In the genomic region with DNA sequence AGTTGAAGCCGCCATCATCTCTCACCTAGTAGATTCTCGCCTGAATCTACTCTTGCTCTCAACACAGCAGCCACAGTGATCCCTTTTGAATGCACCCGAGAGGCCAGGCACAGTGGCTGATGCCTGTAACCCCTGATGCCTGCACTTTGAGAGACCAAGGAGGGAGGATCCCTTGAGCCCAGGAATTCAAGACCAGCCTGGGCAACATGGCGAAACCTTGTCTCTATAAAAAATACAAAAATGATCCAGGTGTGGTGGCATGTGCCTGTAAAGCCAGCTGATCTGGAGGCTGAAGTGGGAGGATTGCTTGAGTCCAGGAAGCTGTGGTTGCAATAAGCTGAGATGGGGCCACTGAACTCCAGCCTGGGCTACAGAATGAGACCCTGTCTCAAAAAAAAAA, we compare ENCODE assay signal across 19 cellular contexts.
"Had no signal": no experiment of that assay in that cellular context is flagged by ENCODE, and none has a peak within 500 bp of the region (broad histone marks: within the 10 kb centered on the region; RNA-seq: fewer than 3 reads in every experiment).

No MANE protein-coding gene starts in this region.

- H3K27me3 ChIP-seq: tibial nerve, upper lobe of left lung had no signal

- H3K27me3 Mint-ChIP-seq: effector memory CD8-positive, alpha-beta T cell; memory B cell; natural killer cell treated with Interleukin-12 subunit alpha and Interleukin-12 subunit beta and Interleukin-15 and Interleukin-18, amount 100 ng/mL, for 72 hours; progenitor cell of endocrine pancreas; stimulated activated naive B cell treated with anti-CD40 and anti-IgM and Interleukin-4, amounts not matched to agents 10 μg/mL and 1 μg/mL and 100 μg/mL, for 72 hours; stimulated activated naive CD8-positive, alpha-beta T cell treated with anti-CD3 and anti-CD28 coated beads, Interleukin-15, Interleukin-2, amounts not matched to agents 100 ng/mL and 50 ng/mL, for 24 hours had no signal

- H3K27ac ChIP-seq: coronary artery, parathyroid adenoma, thoracic aorta, tibial nerve, upper lobe of left lung had no signal

- H3K9ac ChIP-seq: parathyroid adenoma had no signal

- H3K4me1 Mint-ChIP-seq: immature natural killer cell had no signal

- H3K9me3 Mint-ChIP-seq: effector memory CD8-positive, alpha-beta T cell; immature natural killer cell; memory B cell; natural killer cell treated with Interleukin-12 subunit alpha and Interleukin-12 subunit beta and Interleukin-15 and Interleukin-18, amount 100 ng/mL, for 72 hours; neural crest cell; stimulated activated naive B cell treated with anti-CD40 and anti-IgM and Interleukin-4, amounts not matched to agents 10 μg/mL and 1 μg/mL and 100 μg/mL, for 72 hours; stimulated activated naive CD8-positive, alpha-beta T cell treated with anti-CD3 and anti-CD28 coated beads, Interleukin-15, Interleukin-2, amounts not matched to agents 100 ng/mL and 50 ng/mL, for 24 hours had no signal

- H3K9me3 ChIP-seq: thoracic aorta, tibial nerve, upper lobe of left lung had no signal

- H3K4me3 Mint-ChIP-seq: effector memory CD8-positive, alpha-beta T cell; immature natural killer cell; memory B cell; natural killer cell treated with Interleukin-12 subunit alpha and Interleukin-12 subunit beta and Interleukin-15 and Interleukin-18, amount 100 ng/mL, for 72 hours; neural crest cell; stimulated activated naive B cell treated with anti-CD40 and anti-IgM and Interleukin-4, amounts not matched to agents 10 μg/mL and 1 μg/mL and 100 μg/mL, for 72 hours; stimulated activated naive CD8-positive, alpha-beta T cell treated with anti-CD3 and anti-CD28 coated beads, Interleukin-15, Interleukin-2, amounts not matched to agents 100 ng/mL and 50 ng/mL, for 24 hours had no signal

- H3K4me3 ChIP-seq: coronary artery, lung, skin epidermis, thoracic aorta, tibial nerve, upper lobe of left lung had no signal

- H3K36me3 Mint-ChIP-seq: immature natural killer cell; memory B cell; natural killer cell treated with Interleukin-12 subunit alpha and Interleukin-12 subunit beta and Interleukin-15 and Interleukin-18, amount 100 ng/mL, for 72 hours; stimulated activated naive B cell treated with anti-CD40 and anti-IgM and Interleukin-4, amounts not matched to agents 10 μg/mL and 1 μg/mL and 100 μg/mL, for 72 hours had no signal

- H3K36me3 ChIP-seq: thoracic aorta, tibial nerve, upper lobe of left lung had no signal

- DNase-seq: dermis blood vessel endothelial cell; effector memory CD8-positive, alpha-beta T cell; hypothalamus; immature natural killer cell; stimulated activated CD4-positive, alpha-beta T cell treated with anti-CD3 and anti-CD28 coated beads, Interleukin-15, amount 100 ng/mL, for 24 hours; stimulated activated CD4-positive, alpha-beta T cell treated with anti-CD3 and anti-CD28 coated beads, Interleukin-2, amount 100 ng/mL, for 48 hours; stimulated activated naive B cell treated with anti-CD40 and anti-IgM and Interleukin-4, amounts not matched to agents 10 μg/mL and 1 μg/mL and 100 μg/mL, for 72 hours; upper lobe of left lung had no signal

- H3K27ac Mint-ChIP-seq: effector memory CD8-positive, alpha-beta T cell; immature natural killer cell; memory B cell; natural killer cell treated with Interleukin-12 subunit alpha and Interleukin-12 subunit beta and Interleukin-15 and Interleukin-18, amount 100 ng/mL, for 72 hours; progenitor cell of endocrine pancreas; stimulated activated naive B cell treated with anti-CD40 and anti-IgM and Interleukin-4, amounts not matched to agents 10 μg/mL and 1 μg/mL and 100 μg/mL, for 72 hours; stimulated activated naive CD8-positive, alpha-beta T cell treated with anti-CD3 and anti-CD28 coated beads, Interleukin-15, Interleukin-2, amounts not matched to agents 100 ng/mL and 50 ng/mL, for 24 hours had no signal
